In the genomic region with DNA sequence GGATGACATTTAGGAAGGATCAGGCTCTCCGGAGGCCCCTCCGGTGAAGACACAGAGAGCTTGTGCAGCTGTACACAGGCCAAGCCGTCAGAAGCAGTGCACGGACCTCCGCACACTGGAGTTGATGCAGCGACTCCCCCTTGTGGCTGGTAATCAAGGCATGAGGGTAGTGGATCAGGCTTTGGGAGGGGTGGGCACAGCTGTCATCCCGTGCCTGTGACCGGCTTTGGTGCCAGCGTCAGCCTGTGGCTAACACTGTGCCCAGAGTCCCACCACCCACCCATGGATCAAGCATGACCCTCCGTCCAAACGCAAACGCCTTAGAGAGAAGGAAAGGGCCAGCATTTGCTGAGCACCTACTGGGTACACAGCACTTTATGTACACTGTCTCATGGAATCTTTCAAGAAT, we compare ENCODE assay signal across 9 cellular contexts. TPM values are rescaled to one million over a fixed set of nuclear protein-coding genes. Genes with fewer than 3 reads are reported as not detected.
DNase-seq lines count a peak whose midpoint lies in the region; ATAC-seq and TF ChIP-seq lines count a peak whose summit lies in the region.
"Had no signal": no experiment of that assay in that cellular context is flagged by ENCODE, and none has a peak within 500 bp of the region (broad histone marks: within the 10 kb centered on the region; RNA-seq: fewer than 3 reads in every experiment).

No MANE protein-coding gene starts in this region.

- ATAC-seq in Panc1 (peak; percentile 88), GM19452 (IDR thresholded peaks at IDR 0.05; ENCODE audit: unreplicated experiment) (no peak), GM18868 (IDR thresholded peaks at IDR 0.05; ENCODE audit: unreplicated experiment) (no peak)

- no peak for TF ChIP-seq EP300 in sigmoid colon (IDR thresholded peaks at IDR 0.05)

- POLR2A ChIA-PET in Panc1 (lab: Charles Lee): no interaction called here

- DNase-seq in D341Med (ENCODE audit: low spot score) (peak; percentile 90), HFFc6 (peak; percentile 29), Panc1 (ENCODE audit: low read depth, low spot score) (no peak), adrenal gland (peak; percentile 55 to 83 (median 79)), right atrium auricular region (ENCODE audit: low spot score) (peak; percentile 71), sigmoid colon (peak; percentile 74)

- H3K36me3 ChIP-seq in Panc1 (ENCODE audit: control insufficient read depth, insufficient read depth, low read length) (no peaks in the 10 kb centered on the region), adrenal gland (replicated peaks in 1 of 2) (no peaks in the 10 kb centered on the region), right atrium auricular region (no peaks in the 10 kb centered on the region), sigmoid colon (no peaks in the 10 kb centered on the region)

- no peak overlapping the region for H3K4me3 Mint-ChIP-seq in HFFc6
- H3K4me3 Mint-ChIP-seq: T-helper 1 cell treated with Interleukin-12 subunit alpha and Interleukin-12 subunit beta and Interleukin-4 antibody, amounts not matched to agents 30 μg/mL and 1 μg/mL, for 36 hours had no signal

- 13 to 67% (median 23%) methylated on average over 3 to 12 of the region's 12 CpGs for WGBS in adrenal gland, 4 donors
- WGBS in sigmoid colon, 2 donors: 15 to 24% methylated on average over 12 of the region's 12 CpGs

- H3K4me3 ChIP-seq in Panc1 (ENCODE audit: low read depth in 2 of 2, low read length in 2 of 2) (no peak overlapping the region), adrenal gland (no peak overlapping the region), right atrium auricular region (no peak overlapping the region), sigmoid colon (no peak overlapping the region)

- no peaks in the 10 kb centered on the region for H3K36me3 Mint-ChIP-seq in HFFc6 (ENCODE audit: low read depth)

- no peak overlapping the region for H3K27ac Mint-ChIP-seq in HFFc6
- H3K27ac Mint-ChIP-seq: T-helper 1 cell treated with Interleukin-12 subunit alpha and Interleukin-12 subunit beta and Interleukin-4 antibody, amounts not matched to agents 30 μg/mL and 1 μg/mL, for 36 hours had no signal

- in situ Hi-C loops in Panc1 (cut with HindIII; ENCODE audit: low pct_unique_long_range_greater_than_20kb, low sequenced_read_pairs): no loop called here

- peaks cover 52% of the 10 kb centered on the region for H3K27me3 Mint-ChIP-seq in HFFc6 (ENCODE audit: insufficient read depth)

- CTCF ChIA-PET in Panc1 (lab: Charles Lee): no interaction called here

- TF ChIP-seq POLR2A in adrenal gland (IDR thresholded peaks at IDR 0.05): no peak
- TF ChIP-seq POLR2A in sigmoid colon (IDR thresholded peaks at IDR 0.05): no peak

- intact Hi-C loops in Panc1 (cut with micrococcal nuclease; ENCODE audit: unreplicated experiment): loop anchor here (2.0 kb wide), 1 partner anchor 40 kb away; no protein-coding TSS in a partner anchor
- intact Hi-C loops in adrenal gland (cut with DNase I): loop anchor here in 1 of 2 donors (5.0 kb wide), 1 partner anchor 286 kb away; no protein-coding TSS in a partner anchor
- intact Hi-C loops in sigmoid colon (cut with DNase I): no loop called here

- no peaks in the 10 kb centered on the region for H3K9me3 Mint-ChIP-seq in HFFc6
- H3K9me3 Mint-ChIP-seq: T-helper 1 cell treated with Interleukin-12 subunit alpha and Interleukin-12 subunit beta and Interleukin-4 antibody, amounts not matched to agents 30 μg/mL and 1 μg/mL, for 36 hours had no signal

- TF ChIP-seq CTCF in HFFc6 (IDR thresholded peaks at IDR 0.05): peak; percentile 84
- peak; percentile 86 for TF ChIP-seq CTCF in Panc1 (IDR thresholded peaks at IDR 0.05)
- TF ChIP-seq CTCF in adrenal gland (IDR thresholded peaks at IDR 0.05): peak; percentile 53 to 78 (median 66)
- TF ChIP-seq CTCF in right atrium auricular region (IDR thresholded peaks at IDR 0.05): peak; percentile 66 to 84
- TF ChIP-seq CTCF in sigmoid colon (IDR thresholded peaks at IDR 0.05): peak in 2 of 4 experiments; percentile 45 to 48

- H3K9me3 ChIP-seq in Panc1 (ENCODE audit: control insufficient read depth, insufficient read depth, low read depth, low read length) (no peaks in the 10 kb centered on the region), adrenal gland (replicated peaks in 1 of 3) (no peaks in the 10 kb centered on the region), right atrium auricular region (no peaks in the 10 kb centered on the region), sigmoid colon (no peaks in the 10 kb centered on the region)

- no peak overlapping the region for H3K27ac ChIP-seq in Panc1 (ENCODE audit: low read length)
- H3K27ac ChIP-seq in adrenal gland: no peak overlapping the region
- peak overlapping the region in 1 of 2 donors; percentile 35 for H3K27ac ChIP-seq in right atrium auricular region
- H3K27ac ChIP-seq in sigmoid colon: no peak overlapping the region

- H3K4me1 ChIP-seq in Panc1 (ENCODE audit: control insufficient read depth, insufficient read depth, low read length): peaks cover 4% of the 10 kb centered on the region; the same call in 1 of the 2 replicates
- no peaks in the 10 kb centered on the region for H3K4me1 ChIP-seq in adrenal gland (replicated peaks in 1 of 2)
- H3K4me1 ChIP-seq in right atrium auricular region: peaks cover 0 to 32% of the 10 kb centered on the region in 2 donors
- H3K4me1 ChIP-seq in sigmoid colon: no peaks in the 10 kb centered on the region

- H3K27me3 ChIP-seq in Panc1 (ENCODE audit: control insufficient read depth, insufficient read depth, low read length) (no peaks in the 10 kb centered on the region), adrenal gland (no peaks in the 10 kb centered on the region), right atrium auricular region (no peaks in the 10 kb centered on the region), sigmoid colon (peaks cover 0 to 9% (median 0%) of the 10 kb centered on the region in 3 donors)

- BruUV-seq in Panc1 (replicated peaks; lab: Mats Ljungman, UMichigan): no TSS peak

- H3K4me1 Mint-ChIP-seq in HFFc6 (ENCODE audit: low read depth): peaks cover 8% of the 10 kb centered on the region

RNA-seq across cellular contexts. Expression of a gene that starts 8.2 kb away (rescaled TPM):
- under 1 TPM in 4 of 6 experiments, not detected in 2; 0.05 to 0.25 (median 0.13) TPM for total RNA-seq in HFFc6 (2021; fragmentation: NEBNext Ultra II Directional; extraction: Animal tissue kit (Norgen Biotek cat#: 25700))
- total RNA-seq in Panc1 (2021; ENCODE audit: unreplicated experiment) (6.5 TPM), adrenal gland (1 to 10 TPM in 4 of 8 donors, under 1 TPM in 4; 0.09 to 2.1 (median 1.1) TPM), right atrium auricular region (10 to 100 TPM in 1 of 2 donors, 1 to 10 TPM in 1; 7.1 to 13.2 TPM), sigmoid colon (1 to 10 TPM in 2 of 4 donors, under 1 TPM in 2; 0.16 to 1.7 (median 0.87) TPM)
- polyA plus RNA-seq in Panc1 (2012; ENCODE audit: insufficient read length): 5.2 TPM
- polyA plus RNA-seq in adrenal gland (1 to 10 TPM in 1 of 3 donors, under 1 TPM in 2; 0.49 to 2.5 (median 0.74) TPM), sigmoid colon (under 1 TPM; under 0.01 to 0.90 (median 0.23) TPM)
